Comparison of ENCODE assay signal across 1 cellular context in genomic region chr19:4294389-4294788, GRCh38.
TF ChIP-seq lines count a peak whose summit lies in the region.

No MANE protein-coding gene starts in this region.

TF ChIP-seq in H1, 55 proteins besides CTCF, POLR2A, EP300 and RAD21:
- TF ChIP-seq CREB1 (IDR thresholded peaks at IDR 0.05) = no peak
- TF ChIP-seq, protein P1, sequence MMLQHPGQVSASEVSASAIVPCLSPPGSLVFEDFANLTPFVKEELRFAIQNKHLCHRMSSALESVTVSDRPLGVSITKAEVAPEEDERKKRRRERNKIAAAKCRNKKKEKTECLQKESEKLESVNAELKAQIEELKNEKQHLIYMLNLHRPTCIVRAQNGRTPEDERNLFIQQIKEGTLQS (IDR thresholded peaks at IDR 0.05; ENCODE audit: insufficient read depth, low read depth, low read length) = no peak
- TF ChIP-seq SIN3A (conservative IDR thresholded peaks at IDR 0.05 in 1 of 2, IDR thresholded peaks at IDR 0.05 in 1 of 2; ENCODE audit: low read depth in 1 of 2, low read length in 2 of 2) = no peak
- no peak for TF ChIP-seq PHF8 (conservative IDR thresholded peaks at IDR 0.05; ENCODE audit: low read depth, low read length)
- TF ChIP-seq RBBP5 (IDR thresholded peaks at IDR 0.05; ENCODE audit: borderline replicate concordance, low read depth, low read length) = no peak
- TF ChIP-seq ZNF274 (IDR thresholded peaks at IDR 0.05; ENCODE audit: borderline replicate concordance, extremely low read depth, low read length) = no peak
- no peak for TF ChIP-seq JUND (IDR thresholded peaks at IDR 0.05; ENCODE audit: low read length)
- no peak for TF ChIP-seq ASH2L (IDR thresholded peaks at IDR 0.05; ENCODE audit: low read length)
- TF ChIP-seq TEAD4 (IDR thresholded peaks at IDR 0.05; ENCODE audit: low read depth, low read length) = no peak
- TF ChIP-seq TCF12 (IDR thresholded peaks at IDR 0.05; ENCODE audit: low read depth, low read length) = no peak
- no peak for TF ChIP-seq BCL11A (IDR thresholded peaks at IDR 0.05; ENCODE audit: low read depth in 2 of 2, low read length in 2 of 2)
- no peak for TF ChIP-seq FOSL1 (IDR thresholded peaks at IDR 0.05; ENCODE audit: insufficient read depth, low read depth, low read length)
- TF ChIP-seq SP2 (IDR thresholded peaks at IDR 0.05; ENCODE audit: low read length) = no peak
- no peak for TF ChIP-seq RXRA (IDR thresholded peaks at IDR 0.05; ENCODE audit: insufficient read depth, low read depth, low read length)
- no peak for TF ChIP-seq JUN (IDR thresholded peaks at IDR 0.05; ENCODE audit: low read depth, low read length)
- TF ChIP-seq MAX (IDR thresholded peaks at IDR 0.05) = no peak
- TF ChIP-seq TAF7 (optimal IDR thresholded peaks at IDR 0.05; ENCODE audit: borderline replicate concordance, low read depth, low read length) = no peak
- TF ChIP-seq POLR2AphosphoS5 (IDR thresholded peaks at IDR 0.05; ENCODE audit: low read depth, low read length) = no peak
- TF ChIP-seq, protein P2, sequence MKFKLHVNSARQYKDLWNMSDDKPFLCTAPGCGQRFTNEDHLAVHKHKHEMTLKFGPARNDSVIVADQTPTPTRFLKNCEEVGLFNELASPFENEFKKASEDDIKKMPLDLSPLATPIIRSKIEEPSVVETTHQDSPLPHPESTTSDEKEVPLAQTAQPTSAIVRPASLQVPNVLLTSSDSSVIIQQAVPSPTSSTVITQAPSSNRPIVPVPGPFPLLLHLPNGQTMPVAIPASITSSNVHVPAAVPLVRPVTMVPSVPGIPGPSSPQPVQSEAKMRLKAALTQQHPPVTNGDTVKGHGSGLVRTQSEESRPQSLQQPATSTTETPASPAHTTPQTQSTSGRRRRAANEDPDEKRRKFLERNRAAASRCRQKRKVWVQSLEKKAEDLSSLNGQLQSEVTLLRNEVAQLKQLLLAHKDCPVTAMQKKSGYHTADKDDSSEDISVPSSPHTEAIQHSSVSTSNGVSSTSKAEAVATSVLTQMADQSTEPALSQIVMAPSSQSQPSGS (IDR thresholded peaks at IDR 0.05; ENCODE audit: low read length) = no peak
